18 cellular contexts compared by ENCODE assay signal in genomic region chr5:112390327-112390726, GRCh38. TPM values are rescaled to one million over a fixed set of nuclear protein-coding genes. Genes with fewer than 3 reads are reported as not detected.
DNase-seq lines count a peak whose midpoint lies in the region; ATAC-seq and TF ChIP-seq lines count a peak whose summit lies in the region.
"Had no signal": no experiment of that assay in that cellular context is flagged by ENCODE, and none has a peak within 500 bp of the region (broad histone marks: within the 10 kb centered on the region; RNA-seq: fewer than 3 reads in every experiment).

No MANE protein-coding gene starts in this region.

- no peak overlapping the region for H3K4me2 ChIP-seq in PC-3 (ENCODE audit: low read length)

- no peaks in the 10 kb centered on the region for H3K9me3 Mint-ChIP-seq in type B pancreatic cell
- no peaks in the 10 kb centered on the region for H3K9me3 Mint-ChIP-seq in activated T-cell treated with anti-CD3 and anti-CD28 coated beads, Interleukin-2, amount 50 U/mL, for 24 hours
- H3K9me3 Mint-ChIP-seq: nephron had no signal

- no peaks in the 10 kb centered on the region for H3K9me3 ChIP-seq in PC-3 (ENCODE audit: low read length)
- H3K9me3 ChIP-seq: gastroesophageal sphincter, HAP-1 had no signal

- TF ChIP-seq CTCF in PC-3 (conservative IDR thresholded peaks at IDR 0.05; ENCODE audit: low read depth, low read length) (no peak), type B pancreatic cell (conservative IDR thresholded peaks at IDR 0.05) (no peak)

- no peaks in the 10 kb centered on the region for H3K27me3 Mint-ChIP-seq in type B pancreatic cell
- peaks cover 7% of the 10 kb centered on the region for H3K27me3 Mint-ChIP-seq in activated T-cell treated with anti-CD3 and anti-CD28 coated beads, Interleukin-2, amount 50 U/mL, for 24 hours

- H3K79me2 ChIP-seq in PC-3 (ENCODE audit: low read length): no peaks in the 10 kb centered on the region

- peak overlapping the region; percentile 17 for H3K4me3 Mint-ChIP-seq in type B pancreatic cell
- no peak overlapping the region for H3K4me3 Mint-ChIP-seq in activated T-cell treated with anti-CD3 and anti-CD28 coated beads, Interleukin-2, amount 50 U/mL, for 24 hours
- H3K4me3 Mint-ChIP-seq: CD4-positive, alpha-beta memory T cell; nephron had no signal

- H2AFZ ChIP-seq in PC-3 (ENCODE audit: low read length): no peak overlapping the region

- no peak overlapping the region for H3K4me3 ChIP-seq in PC-3 (ENCODE audit: low read length)
- H3K4me3 ChIP-seq: gastroesophageal sphincter, HAP-1 had no signal

- POLR2A ChIA-PET in PC-3 (lab: Charles Lee; ENCODE audit: unreplicated experiment): no interaction called here

- H3K36me3 ChIP-seq in PC-3 (ENCODE audit: low read depth, low read length): no peaks in the 10 kb centered on the region
- H3K36me3 ChIP-seq: gastroesophageal sphincter, HAP-1 had no signal

- intact Hi-C loops in PC-3 (cut with micrococcal nuclease): no loop called here

- no peaks in the 10 kb centered on the region for H4K20me1 ChIP-seq in PC-3 (ENCODE audit: low read length)

- peaks cover 7% of the 10 kb centered on the region for H3K36me3 Mint-ChIP-seq in type B pancreatic cell
- H3K36me3 Mint-ChIP-seq in activated T-cell treated with anti-CD3 and anti-CD28 coated beads, Interleukin-2, amount 50 U/mL, for 24 hours (ENCODE audit: low read depth): no peaks in the 10 kb centered on the region
- H3K36me3 Mint-ChIP-seq: CD4-positive, alpha-beta memory T cell had no signal

- DNase-seq in NCI-H1092 treated with DMSO at 0.1 percent for 48 hours (lab: John Stamatoyannopoulos, UW): peak; percentile 1
- no peak for DNase-seq in NCI-H1092 (lab: John Stamatoyannopoulos, UW)
- DNase-seq in PC-3: peak; percentile 6
- peak; percentile 75 for DNase-seq in left kidney (ENCODE audit: low read depth, low spot score)
- DNase-seq in type B pancreatic cell (ENCODE audit: extremely low spot score, unreplicated experiment): no peak
- DNase-seq in NCI-H146 treated with DMSO at 0.1 percent for 48 hours (lab: John Stamatoyannopoulos, UW; ENCODE audit: unreplicated experiment): no peak
- DNase-seq in activated T-cell treated with anti-CD3 and anti-CD28 coated beads, Interleukin-2, amount 50 U/mL, for 24 hours: no peak
- no peak for DNase-seq in C1 segment of cervical spinal cord (lab: John Stamatoyannopoulos, UW)
- DNase-seq: 8988T; activated naive CD4-positive, alpha-beta T cell treated with anti-CD3 and anti-CD28 coated beads, Interleukin-2, amount 50 U/mL, for 16 hours; CD4-positive, alpha-beta memory T cell; effector memory CD4-positive, alpha-beta T cell; kidney glomerular epithelial cell; NK-92 treated with Interleukin-12 subunit alpha and Interleukin-12 subunit beta, amount 100 ng/mL, for 24 hours had no signal

- ATAC-seq in PC-3: peak; percentile 29; the same call in 1 of the 2 replicates
- ATAC-seq: gastroesophageal sphincter had no signal

- H3K27ac ChIP-seq in PC-3 (ENCODE audit: low read length): no peak overlapping the region
- H3K27ac ChIP-seq: gastroesophageal sphincter had no signal

- peak overlapping the region; percentile 76 for H3K27ac Mint-ChIP-seq in type B pancreatic cell
- H3K27ac Mint-ChIP-seq in activated T-cell treated with anti-CD3 and anti-CD28 coated beads, Interleukin-2, amount 50 U/mL, for 24 hours: no peak overlapping the region
- H3K27ac Mint-ChIP-seq: CD4-positive, alpha-beta memory T cell had no signal

- CTCF ChIA-PET in PC-3 (lab: Charles Lee): no interaction called here

- BruUV-seq in PC-3 (replicated peaks; lab: Mats Ljungman, UMichigan): no TSS peak

- no peaks in the 10 kb centered on the region for H3K9me2 ChIP-seq in PC-3 (replicated peaks; ENCODE audit: low read length)

- H3F3A ChIP-seq in PC-3 (ENCODE audit: low read length, unreplicated experiment): no peaks in the 10 kb centered on the region

- peaks cover 16% of the 10 kb centered on the region for H3K4me1 Mint-ChIP-seq in type B pancreatic cell (ENCODE audit: unreplicated experiment)
- no peaks in the 10 kb centered on the region for H3K4me1 Mint-ChIP-seq in activated T-cell treated with anti-CD3 and anti-CD28 coated beads, Interleukin-2, amount 50 U/mL, for 24 hours (ENCODE audit: low read depth)
- H3K4me1 Mint-ChIP-seq: CD4-positive, alpha-beta memory T cell had no signal

- H3K9ac ChIP-seq in PC-3 (ENCODE audit: low read length): no peak overlapping the region

- no peaks in the 10 kb centered on the region for H3K4me1 ChIP-seq in PC-3 (ENCODE audit: insufficient read depth, low read length)
- H3K4me1 ChIP-seq: gastroesophageal sphincter, HAP-1 had no signal

- peaks cover 51% of the 10 kb centered on the region for H3K27me3 ChIP-seq in PC-3 (ENCODE audit: low read length)
- H3K27me3 ChIP-seq: gastroesophageal sphincter had no signal

RNA-seq across cellular contexts. Expression of gene EPB41L4A, which starts 28.8 kb away (rescaled TPM):
- total RNA-seq in PC-3 (2014; rRNA removed) (not detected in 2 replicates), type B pancreatic cell (ENCODE audit: low replicate concordance) (27.2 and 41.8 TPM in 2 replicates)
- total RNA-seq: M059J had no signal

Comparison
In these comparisons a context has a peak if more than half of its experiments do, and no peak if none do; other contexts are left out.
1. DNase-seq: peak in NCI-H1092 treated with DMSO at 0.1 percent for 48 hours (single experiment), PC-3 (single experiment) and left kidney (single experiment); none in NCI-H1092 (single experiment), type B pancreatic cell (single experiment), NCI-H146 treated with DMSO at 0.1 percent for 48 hours (single experiment), activated T-cell treated with anti-CD3 and anti-CD28 coated beads, Interleukin-2, amount 50 U/mL, for 24 hours (single experiment) and C1 segment of cervical spinal cord (0 of 14).
2. RNA of gene EPB41L4A, which starts 28.8 kb away (total RNA-seq): 27.2 to 41.8 TPM in type B pancreatic cell; not detected in PC-3; every median in the first group is over 10 times any median in the second.